Comparison of ENCODE assay signal across 5 cellular contexts in the genomic region with DNA sequence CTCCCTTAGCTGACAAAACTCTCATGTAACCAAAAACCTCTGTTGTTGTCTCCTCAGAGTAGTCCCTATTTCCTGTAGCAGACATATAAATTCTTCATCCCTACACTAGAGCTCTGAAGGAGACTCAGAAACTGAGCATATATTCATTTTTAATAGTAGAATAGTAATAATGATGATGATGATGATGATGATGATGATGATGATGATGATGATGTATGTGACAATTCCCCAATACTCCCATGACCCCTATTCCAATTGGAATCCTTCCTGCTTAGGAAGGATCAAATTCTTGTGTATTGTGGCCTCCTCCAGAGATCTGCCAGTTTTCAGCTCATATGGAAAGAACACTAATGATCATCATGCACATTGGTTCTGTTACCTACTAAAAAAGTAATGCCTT.
"Had no signal": no experiment of that assay in that cellular context is flagged by ENCODE, and none has a peak within 500 bp of the region (broad histone marks: within the 10 kb centered on the region; RNA-seq: fewer than 3 reads in every experiment).

No MANE protein-coding gene starts in this region.

- DNase-seq: GOT3, H7, KBM-7 had no signal

- H3K9me3 ChIP-seq: HAP-1 had no signal

- H3K36me3 ChIP-seq: HAP-1 had no signal

- H3K4me1 ChIP-seq: HAP-1 had no signal

- H3K4me3 ChIP-seq: HAP-1 had no signal

- ATAC-seq: HCT116 had no signal
